In the genomic region with DNA sequence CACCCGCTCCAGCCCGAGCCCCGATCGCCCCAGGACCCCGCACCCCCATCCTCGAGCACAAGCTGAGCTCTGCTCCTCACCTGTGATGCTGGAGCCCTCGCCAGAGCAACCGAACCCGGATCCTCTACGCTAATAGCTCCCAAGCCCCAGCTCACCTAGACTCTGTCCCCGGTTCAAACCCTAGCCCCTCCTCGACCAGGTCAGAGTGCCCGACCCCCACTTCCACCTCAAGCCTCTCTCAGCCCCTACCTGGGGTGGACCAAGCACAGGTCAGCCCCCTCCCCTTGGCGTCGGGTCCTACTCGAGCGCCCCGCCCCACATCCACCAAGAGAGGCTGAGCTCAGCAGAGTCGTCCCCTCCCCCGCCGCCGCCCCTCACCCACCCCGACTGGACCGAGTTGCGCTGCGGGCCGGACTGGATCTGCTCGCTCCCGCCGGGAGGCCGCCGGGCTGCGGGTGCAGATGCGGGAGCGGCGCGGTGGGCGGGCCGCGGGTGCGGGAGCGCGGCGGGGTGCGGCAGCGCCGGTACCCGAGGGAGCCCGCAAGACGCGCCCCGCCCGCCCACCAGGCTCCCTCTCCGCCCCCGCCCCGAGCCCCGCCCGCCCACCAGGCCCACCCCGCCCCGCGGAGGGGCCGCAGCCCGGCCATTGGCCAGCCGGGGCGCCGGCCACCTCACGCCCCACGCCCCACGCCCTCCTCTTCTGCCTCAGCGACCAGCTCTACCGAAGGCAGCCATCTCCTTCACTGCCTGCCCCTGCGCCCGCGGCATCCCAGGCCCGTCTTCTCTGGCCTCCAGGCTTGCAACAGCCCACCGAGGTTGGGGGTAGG, we compare ENCODE assay signal across 8 cellular contexts. TPM values are rescaled to one million over a fixed set of nuclear protein-coding genes. Genes with fewer than 3 reads are reported as not detected.
A peak's percentile ranks its signal among the peaks of the same experiment; 100 is the strongest.
DNase-seq lines count a peak whose midpoint lies in the region; ATAC-seq and TF ChIP-seq lines count a peak whose summit lies in the region.

No MANE protein-coding gene starts in this region.

- no peaks in the 10 kb centered on the region for H3K9me2 ChIP-seq in Karpas-422 (replicated peaks; ENCODE audit: insufficient read depth, low read length)

- H3K4me3 ChIP-seq in fibroblast of mammary gland (ENCODE audit: control insufficient read depth, low read depth, low read length): peak overlapping the region; percentile 77
- H3K4me3 ChIP-seq in Karpas-422 (ENCODE audit: low read length): no peak overlapping the region

- no peaks in the 10 kb centered on the region for H3K9me3 ChIP-seq in Karpas-422 (ENCODE audit: low read length)

- H3K79me2 ChIP-seq in Karpas-422 (ENCODE audit: low read length): no peaks in the 10 kb centered on the region

- H3K36me3 ChIP-seq in Karpas-422 (ENCODE audit: insufficient read depth, low read length): no peaks in the 10 kb centered on the region

- ATAC-seq in T-cell (replicated peaks in 1 of 4): peak; percentile 39 to 57 (median 46)
- peak; percentile 44 to 63 for ATAC-seq in natural killer cell treated with Interleukin-12 subunit alpha and Interleukin-12 subunit beta and Interleukin-15 and Interleukin-18, amount 100 ng/mL, for 72 hours

- H3K4me1 ChIP-seq in Karpas-422 (ENCODE audit: low read length): no peaks in the 10 kb centered on the region

- H3K4me1 Mint-ChIP-seq in T-cell: peaks cover 5 to 18% (median 17%) of the 10 kb centered on the region in 3 donors
- H3K4me1 Mint-ChIP-seq in natural killer cell treated with Interleukin-12 subunit alpha and Interleukin-12 subunit beta and Interleukin-15 and Interleukin-18, amount 100 ng/mL, for 72 hours (ENCODE audit: low read depth in 2 of 2): peaks cover 0 to 4% of the 10 kb centered on the region in 2 donors

- TF ChIP-seq CTCF in fibroblast of mammary gland (conservative IDR thresholded peaks at IDR 0.05; ENCODE audit: control insufficient read depth, insufficient read depth, low read depth, low read length): no peak

- POLR2A ChIA-PET in T-cell (lab: Charles Lee): no interaction called here

- no peak overlapping the region for H3K4me2 ChIP-seq in Karpas-422 (ENCODE audit: low read depth, low read length, poor library complexity, severe bottlenecking)

- no peak overlapping the region for H2AFZ ChIP-seq in Karpas-422 (ENCODE audit: low read length)

- DNase-seq in NCI-H1417 (lab: John Stamatoyannopoulos, UW): peak in 2 of 3 experiments; percentile 69 to 71
- no peak for DNase-seq in NCI-H1417 treated with DMSO at 0.1 percent for 48 hours (lab: John Stamatoyannopoulos, UW)
- peak in 2 of 34 experiments; percentile 1 to 7 for DNase-seq in T-cell
- no peak for DNase-seq in fibroblast of mammary gland (ENCODE audit: low read depth)
- no peak for DNase-seq in natural killer cell treated with Interleukin-12 subunit alpha and Interleukin-12 subunit beta and Interleukin-15 and Interleukin-18, amount 100 ng/mL, for 72 hours (ENCODE audit: low spot score)
- no peak for DNase-seq in activated CD4-positive, CD25-positive, alpha-beta regulatory T cell treated with anti-CD3 and anti-CD28 coated beads, Interleukin-2, amount 50 U/mL, for 72 hours
- DNase-seq in NCI-H187 treated with DMSO at 0.1 percent for 48 hours (lab: John Stamatoyannopoulos, UW): no peak
- DNase-seq in Karpas-422: no peak

- H3K27ac ChIP-seq in Karpas-422 (ENCODE audit: low read length): no peak overlapping the region

- no peaks in the 10 kb centered on the region for H4K20me1 ChIP-seq in Karpas-422 (ENCODE audit: insufficient read depth, low read depth, low read length)

- no peak overlapping the region for H3K27ac Mint-ChIP-seq in T-cell
- H3K27ac Mint-ChIP-seq in natural killer cell treated with Interleukin-12 subunit alpha and Interleukin-12 subunit beta and Interleukin-15 and Interleukin-18, amount 100 ng/mL, for 72 hours: no peak overlapping the region

- no peaks in the 10 kb centered on the region for H3K9me3 Mint-ChIP-seq in T-cell
- no peaks in the 10 kb centered on the region for H3K9me3 Mint-ChIP-seq in natural killer cell treated with Interleukin-12 subunit alpha and Interleukin-12 subunit beta and Interleukin-15 and Interleukin-18, amount 100 ng/mL, for 72 hours

- H3K4me3 Mint-ChIP-seq in T-cell: peak overlapping the region; percentile 66 to 81 (median 68)
- H3K4me3 Mint-ChIP-seq in natural killer cell treated with Interleukin-12 subunit alpha and Interleukin-12 subunit beta and Interleukin-15 and Interleukin-18, amount 100 ng/mL, for 72 hours: peak overlapping the region; percentile 73

- CTCF ChIA-PET in T-cell (lab: Charles Lee): interaction anchor here in 1 of 2 donors (0.6 to 0.7 kb wide), 2 partner anchors 35 to 983 kb away, joined by 3 to 6 read pairs; no protein-coding TSS in a partner anchor

- no peaks in the 10 kb centered on the region for H3K36me3 Mint-ChIP-seq in T-cell
- H3K36me3 Mint-ChIP-seq in natural killer cell treated with Interleukin-12 subunit alpha and Interleukin-12 subunit beta and Interleukin-15 and Interleukin-18, amount 100 ng/mL, for 72 hours: no peaks in the 10 kb centered on the region

- peaks cover 59 to 77% of the 10 kb centered on the region in 2 donors for H3K27me3 Mint-ChIP-seq in T-cell
- H3K27me3 Mint-ChIP-seq in natural killer cell treated with Interleukin-12 subunit alpha and Interleukin-12 subunit beta and Interleukin-15 and Interleukin-18, amount 100 ng/mL, for 72 hours: peaks cover 60 to 81% of the 10 kb centered on the region in 2 donors

- H3K27me3 ChIP-seq in Karpas-422 (ENCODE audit: low read length): no peaks in the 10 kb centered on the region

- H3K9ac ChIP-seq in Karpas-422 (ENCODE audit: low read length): no peak overlapping the region

RNA-seq across cellular contexts. Expression of gene DKK3, which starts 0.6 kb away (rescaled TPM):
- total RNA-seq in T-cell: 1 to 10 TPM; 1.5 to 8.1 (median 2.7) TPM
- total RNA-seq in natural killer cell treated with Interleukin-12 subunit alpha and Interleukin-12 subunit beta and Interleukin-15 and Interleukin-18, amount 100 ng/mL, for 72 hours: not detected
- not detected in 2 replicates for total RNA-seq in Karpas-422 (2014; rRNA removed; shearing (Covaris generic); ENCODE audit: low replicate concordance)

Comparison
In these comparisons a context has a peak if more than half of its experiments do, and no peak if none do; other contexts are left out.
1. DNase-seq: peak in NCI-H1417 (2 of 3); none in NCI-H1417 treated with DMSO at 0.1 percent for 48 hours (single experiment), fibroblast of mammary gland (single experiment), natural killer cell treated with Interleukin-12 subunit alpha and Interleukin-12 subunit beta and Interleukin-15 and Interleukin-18, amount 100 ng/mL, for 72 hours (single experiment), activated CD4-positive, CD25-positive, alpha-beta regulatory T cell treated with anti-CD3 and anti-CD28 coated beads, Interleukin-2, amount 50 U/mL, for 72 hours (single experiment), NCI-H187 treated with DMSO at 0.1 percent for 48 hours (single experiment) and Karpas-422 (single experiment).